In genomic region chr9:127749090-127749787, GRCh38 we compare ENCODE assay signal across 34 cellular contexts.
"Had no signal": no experiment of that assay in that cellular context is flagged by ENCODE, and none has a peak within 500 bp of the region (broad histone marks: within the 10 kb centered on the region; RNA-seq: fewer than 3 reads in every experiment).

No MANE protein-coding gene starts in this region.

- H3K36me3 ChIP-seq: MG63, SJSA1 had no signal

- H3K4me3 Mint-ChIP-seq: activated B cell treated with CpG ODN at 0.5 μM for 24 hours; activated CD4-positive, alpha-beta memory T cell treated with anti-CD3 and anti-CD28 coated beads, Interleukin-2, amount 10 ng/mL, durations not matched to agents 7 days and 5 days; activated CD8-positive, alpha-beta memory T cell treated with anti-CD3 and anti-CD28 coated beads, Interleukin-2, amount 10 ng/mL, durations not matched to agents 7 days and 5 days; activated naive CD4-positive, alpha-beta T cell treated with anti-CD3 and anti-CD28 coated beads, Interleukin-2, amount 10 ng/mL, durations not matched to agents 7 days and 5 days; activated naive CD8-positive, alpha-beta T cell; activated naive CD8-positive, alpha-beta T cell treated with anti-CD3 and anti-CD28 coated beads, Interleukin-2, amount 50 U/mL, for 24 hours; brain had no signal

- H3K27ac ChIP-seq: SJSA1, VCaP had no signal

- H3K9me3 ChIP-seq: MG63, SJSA1 had no signal

- H3K9me3 Mint-ChIP-seq: activated B cell treated with CpG ODN at 0.5 μM for 24 hours; activated CD4-positive, alpha-beta memory T cell treated with anti-CD3 and anti-CD28 coated beads, Interleukin-2, amount 10 ng/mL, durations not matched to agents 7 days and 5 days; activated naive CD4-positive, alpha-beta T cell treated with anti-CD3 and anti-CD28 coated beads, Interleukin-2, amount 10 ng/mL, durations not matched to agents 7 days and 5 days; activated naive CD8-positive, alpha-beta T cell treated with anti-CD3 and anti-CD28 coated beads, Interleukin-2, amount 50 U/mL, for 24 hours had no signal

- H3K4me1 Mint-ChIP-seq: activated B cell treated with CpG ODN at 0.5 μM for 24 hours had no signal

- H3K4me3 ChIP-seq: MG63, SJSA1 had no signal

- ATAC-seq: activated CD8-positive, alpha-beta memory T cell treated with anti-CD3 and anti-CD28 coated beads, Interleukin-2, amount 10 ng/mL, durations not matched to agents 7 days and 5 days; activated naive CD8-positive, alpha-beta T cell treated with anti-CD3 and anti-CD28 coated beads, Interleukin-2, amount 50 U/mL, for 24 hours; Panc1; SK-N-SH treated with all-trans-retinoic acid at 6 μM for 48 hours had no signal

- H3K27me3 Mint-ChIP-seq: activated B cell treated with CpG ODN at 0.5 μM for 24 hours; activated CD4-positive, alpha-beta memory T cell treated with anti-CD3 and anti-CD28 coated beads, Interleukin-2, amount 10 ng/mL, durations not matched to agents 7 days and 5 days; activated CD8-positive, alpha-beta memory T cell treated with anti-CD3 and anti-CD28 coated beads, Interleukin-2, amount 10 ng/mL, durations not matched to agents 7 days and 5 days; activated naive CD4-positive, alpha-beta T cell treated with anti-CD3 and anti-CD28 coated beads, Interleukin-2, amount 10 ng/mL, durations not matched to agents 7 days and 5 days; activated naive CD8-positive, alpha-beta T cell; activated naive CD8-positive, alpha-beta T cell treated with anti-CD3 and anti-CD28 coated beads, Interleukin-2, amount 50 U/mL, for 24 hours; brain had no signal

- DNase-seq: activated B cell treated with CpG ODN at 0.5 μM for 24 hours; activated CD4-positive, alpha-beta memory T cell treated with anti-CD3 and anti-CD28 coated beads, Interleukin-2, amount 10 ng/mL, durations not matched to agents 7 days and 5 days; activated CD4-positive, alpha-beta T cell treated with anti-CD3 and anti-CD28 coated beads for 4 hours; activated CD4-positive, CD25-positive, alpha-beta regulatory T cell treated with anti-CD3 and anti-CD28 coated beads, Interleukin-2, amount 50 U/mL, for 72 hours; activated CD8-positive, alpha-beta memory T cell treated with anti-CD3 and anti-CD28 coated beads for 24 hours; activated CD8-positive, alpha-beta memory T cell treated with anti-CD3 and anti-CD28 coated beads, Interleukin-2, amount 10 ng/mL, durations not matched to agents 7 days and 5 days; activated CD8-positive, alpha-beta memory T cell treated with anti-CD3 and anti-CD28 coated beads, Interleukin-2, amount 50 U/mL, for 48 hours; activated effector memory CD4-positive, alpha-beta T cell treated with Interleukin-2 at 50 U/mL for 16 hours; activated naive CD4-positive, alpha-beta T cell treated with anti-CD3 and anti-CD28 coated beads, Interleukin-2, amount 10 ng/mL, durations not matched to agents 7 days and 5 days; activated naive CD8-positive, alpha-beta T cell treated with anti-CD3 and anti-CD28 coated beads, Interleukin-2, amount 50 U/mL, for 24 hours; activated T-cell treated with anti-CD3 and anti-CD28 coated beads, Interleukin-2, amount 50 U/mL, for 48 hours; anterior cingulate cortex; central memory CD4-positive, alpha-beta T cell; Kasumi-1; MG63; NCI-H1048; NCI-H1105 treated with DMSO at 0.1 percent for 48 hours; NCI-H1436; NCI-H1694; NCI-H1930; NCI-H2081 treated with DMSO at 0.1 percent for 48 hours; NCI-H226; NCI-H446 treated with DMSO at 0.1 percent for 48 hours; NCI-H524 treated with DMSO at 0.1 percent for 48 hours; SHP77; T-helper 1 cell; T-helper 2 cell; T-helper 9 cell had no signal

- H3K27ac Mint-ChIP-seq: activated B cell treated with CpG ODN at 0.5 μM for 24 hours; activated CD4-positive, alpha-beta memory T cell treated with anti-CD3 and anti-CD28 coated beads, Interleukin-2, amount 10 ng/mL, durations not matched to agents 7 days and 5 days; activated CD8-positive, alpha-beta memory T cell treated with anti-CD3 and anti-CD28 coated beads, Interleukin-2, amount 10 ng/mL, durations not matched to agents 7 days and 5 days; activated naive CD4-positive, alpha-beta T cell treated with anti-CD3 and anti-CD28 coated beads, Interleukin-2, amount 10 ng/mL, durations not matched to agents 7 days and 5 days; activated naive CD8-positive, alpha-beta T cell; activated naive CD8-positive, alpha-beta T cell treated with anti-CD3 and anti-CD28 coated beads, Interleukin-2, amount 50 U/mL, for 24 hours; brain had no signal
